Comparison of ENCODE assay signal across 9 cellular contexts in the genomic region with DNA sequence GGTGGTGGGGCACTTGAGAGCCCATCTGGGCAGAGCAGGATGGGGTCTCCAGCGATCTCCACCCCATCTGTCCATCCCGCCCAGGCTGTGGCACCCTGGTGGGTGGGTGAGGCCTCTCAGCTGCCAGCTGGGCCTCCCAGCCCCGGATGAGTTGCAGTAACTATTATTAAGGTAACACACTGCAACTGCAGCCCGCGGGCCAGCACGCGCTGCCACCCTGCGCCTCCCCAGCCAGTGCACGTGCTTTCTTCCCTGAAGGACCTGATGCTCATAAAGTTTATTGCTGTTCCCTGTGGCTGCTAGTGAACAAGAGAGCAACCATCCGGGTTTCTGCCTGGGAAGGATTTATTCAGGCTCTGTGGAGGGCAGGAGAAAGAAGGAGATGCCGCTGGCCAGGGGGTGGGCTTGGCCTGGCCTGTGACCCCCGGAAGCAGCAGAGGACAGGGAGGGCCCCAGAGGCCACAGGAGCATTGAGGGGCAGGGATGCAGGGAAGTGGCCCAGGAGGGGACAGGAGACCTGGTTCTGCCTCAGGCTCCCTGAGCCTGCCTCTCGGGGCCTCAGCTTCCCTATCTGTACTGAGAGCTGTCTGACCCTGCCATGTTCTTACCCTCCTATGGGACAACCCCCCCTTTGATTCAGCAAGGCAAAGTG. TPM values are rescaled to one million over a fixed set of nuclear protein-coding genes. Genes with fewer than 3 reads are reported as not detected.
DNase-seq lines count a peak whose midpoint lies in the region; TF ChIP-seq lines count a peak whose summit lies in the region.
"Had no signal": no experiment of that assay in that cellular context is flagged by ENCODE, and none has a peak within 500 bp of the region (broad histone marks: within the 10 kb centered on the region; RNA-seq: fewer than 3 reads in every experiment).

No MANE protein-coding gene starts in this region.

- H2AFZ ChIP-seq in H9 (ENCODE audit: low read length) = no peak overlapping the region

- H3T11ph ChIP-seq in H9 (ENCODE audit: low read length) = no peak overlapping the region

- H3K4ac ChIP-seq in H9 (ENCODE audit: low read depth, low read length) = no peak overlapping the region

- H3K4me3 Mint-ChIP-seq in activated T-helper 2 cell treated with anti-CD3 and anti-CD28 coated beads, Interferon-gamma antibody, Interleukin-2, Interleukin-4, amounts not matched to agents 10 μg/mL and 5 μg/mL and 100 μg/mL, durations not matched to agents 14 hours and 24 hours and 36 hours (ENCODE audit: low read depth) = no peak overlapping the region
- no peak overlapping the region for H3K4me3 Mint-ChIP-seq in H9

- H3K23ac ChIP-seq in H9 (ENCODE audit: insufficient read length, low read depth, low read length) = no peak overlapping the region

- H3K27ac ChIP-seq in liver (ENCODE audit: low read depth in 1 of 2, low read length in 2 of 2) (peak overlapping the region; percentile 73 to 76), transverse colon (peak overlapping the region; percentile 71 to 85 (median 81)), H9 (ENCODE audit: insufficient read length, low read depth, low read length) (no peak overlapping the region)
- H3K27ac ChIP-seq: ascending aorta had no signal

- no peak overlapping the region for H3K27ac Mint-ChIP-seq in activated T-helper 2 cell treated with anti-CD3 and anti-CD28 coated beads, Interferon-gamma antibody, Interleukin-2, Interleukin-4, amounts not matched to agents 10 μg/mL and 5 μg/mL and 100 μg/mL, durations not matched to agents 14 hours and 24 hours and 36 hours
- H3K27ac Mint-ChIP-seq in H9 = no peak overlapping the region; a peak in 1 of 7 replicates

- H3K9ac ChIP-seq in liver (ENCODE audit: low read depth in 1 of 2, low read length in 2 of 2) (peak overlapping the region; percentile 37 to 44), H9 (ENCODE audit: extremely low read depth, insufficient read length, low read length) (no peak overlapping the region)

- H3K56ac ChIP-seq in H9 (ENCODE audit: insufficient read length, low read depth, low read length) = no peak overlapping the region

- no peak overlapping the region for H2BK15ac ChIP-seq in H9 (ENCODE audit: low read depth, low read length)

- peak; percentile 53 for DNase-seq in NCI-H82 (lab: John Stamatoyannopoulos, UW)
- no peak for DNase-seq in NCI-H82 treated with DMSO at 0.1 percent for 48 hours (lab: John Stamatoyannopoulos, UW; ENCODE audit: unreplicated experiment)
- DNase-seq in amniotic epithelial cell (ENCODE audit: low read depth) = peak; percentile 15
- peak; percentile 81 for DNase-seq in transverse colon
- DNase-seq in activated T-helper 2 cell treated with anti-CD3 and anti-CD28 coated beads, Interferon-gamma antibody, Interleukin-2, Interleukin-4, amounts not matched to agents 10 μg/mL and 5 μg/mL and 100 μg/mL, durations not matched to agents 14 hours and 24 hours and 36 hours (ENCODE audit: low spot score) = no peak
- DNase-seq in hippocampal formation (lab: John Stamatoyannopoulos, UW) = no peak
- no peak for DNase-seq in H9

- H3K36me3 Mint-ChIP-seq in activated T-helper 2 cell treated with anti-CD3 and anti-CD28 coated beads, Interferon-gamma antibody, Interleukin-2, Interleukin-4, amounts not matched to agents 10 μg/mL and 5 μg/mL and 100 μg/mL, durations not matched to agents 14 hours and 24 hours and 36 hours (ENCODE audit: low read depth) = no peaks in the 10 kb centered on the region
- no peaks in the 10 kb centered on the region; a peak in 1 of 7 replicates for H3K36me3 Mint-ChIP-seq in H9 (ENCODE audit: insufficient read depth in 1 of 3, low read depth in 3 of 3)

- peaks cover 14% of the 10 kb centered on the region for H3K27me3 Mint-ChIP-seq in activated T-helper 2 cell treated with anti-CD3 and anti-CD28 coated beads, Interferon-gamma antibody, Interleukin-2, Interleukin-4, amounts not matched to agents 10 μg/mL and 5 μg/mL and 100 μg/mL, durations not matched to agents 14 hours and 24 hours and 36 hours (ENCODE audit: low read depth)
- H3K27me3 Mint-ChIP-seq in H9 (ENCODE audit: low read depth) = peaks cover 9% of the 10 kb centered on the region

- in situ Hi-C loops in transverse colon (cut with MboI; ENCODE audit: low pct_ligation_motif_present in 1 of 4, low pct_unique_long_range_greater_than_20kb in 1 of 4, low sequenced_read_pairs in 3 of 4) = no loop called here

- H2BK120ac ChIP-seq in H9 (ENCODE audit: low read depth, low read length, poor library complexity, severe bottlenecking) = no peak overlapping the region

- H4K8ac ChIP-seq in H9 (replicated peaks; ENCODE audit: insufficient read length, low read depth, low read length) = no peak overlapping the region

- H2BK12ac ChIP-seq in H9 (ENCODE audit: insufficient read length, low read depth, low read length) = no peak overlapping the region

- no peak for TF ChIP-seq POLR2A in transverse colon (IDR thresholded peaks at IDR 0.05)

- H3K79me2 ChIP-seq in H9 (ENCODE audit: insufficient read depth, low read length) = no peaks in the 10 kb centered on the region

- peak; percentile 75 for TF ChIP-seq EP300 in transverse colon (IDR thresholded peaks at IDR 0.05; ENCODE audit: low read depth)

- TF ChIP-seq CTCF in liver (IDR thresholded peaks at IDR 0.05; ENCODE audit: low read depth, low read length, missing input control) = no peak
- TF ChIP-seq CTCF in transverse colon (IDR thresholded peaks at IDR 0.05) = no peak
- no peak for TF ChIP-seq CTCF in H9 (conservative IDR thresholded peaks at IDR 0.05)

- H2BK20ac ChIP-seq in H9 (ENCODE audit: low read depth, low read length, poor library complexity, severe bottlenecking) = no peak overlapping the region

- no peaks in the 10 kb centered on the region for H3K9me3 Mint-ChIP-seq in activated T-helper 2 cell treated with anti-CD3 and anti-CD28 coated beads, Interferon-gamma antibody, Interleukin-2, Interleukin-4, amounts not matched to agents 10 μg/mL and 5 μg/mL and 100 μg/mL, durations not matched to agents 14 hours and 24 hours and 36 hours
- no peaks in the 10 kb centered on the region for H3K9me3 Mint-ChIP-seq in H9

- no peak overlapping the region for H4K5ac ChIP-seq in H9 (ENCODE audit: insufficient read length, low read depth, low read length)

- H3K4me2 ChIP-seq in H9 (ENCODE audit: insufficient read depth, insufficient read length, low read length) = no peak overlapping the region

- no peaks in the 10 kb centered on the region for H4K20me1 ChIP-seq in H9 (ENCODE audit: control insufficient read depth, insufficient read depth, insufficient read length)

- TF ChIP-seq RAD21 in liver (IDR thresholded peaks at IDR 0.05) = no peak

- H3K4me1 ChIP-seq in liver (ENCODE audit: control insufficient read depth in 4 of 4, insufficient read depth in 4 of 4, low read length in 3 of 4) (peaks cover 5 to 44% (median 39%) of the 10 kb centered on the region in 4 donors), transverse colon (peaks cover 20 to 30% (median 21%) of the 10 kb centered on the region in 4 donors), H9 (ENCODE audit: insufficient read depth, low read length) (peaks cover 8% of the 10 kb centered on the region; the same call in 1 of the 2 replicates)
- H3K4me1 ChIP-seq: ascending aorta had no signal

- intact Hi-C loops in transverse colon (cut with DNase I; ENCODE audit: low total_unique reads) = loop anchor here (10.0 kb wide), 1 partner anchor 410 kb away; no protein-coding TSS in a partner anchor
- intact Hi-C loops in activated T-helper 2 cell treated with anti-CD3 and anti-CD28 coated beads, Interferon-gamma antibody, Interleukin-2, Interleukin-4, amounts not matched to agents 10 μg/mL and 5 μg/mL and 100 μg/mL, durations not matched to agents 14 hours and 24 hours and 36 hours (cut with micrococcal nuclease) = no loop called here

- WGBS in liver = 60% methylated on average over 13 of the region's 13 CpGs
- 35% methylated on average over 13 of the region's 13 CpGs; no CpG with 5 or more reads in 1 of the 2 donors for WGBS in transverse colon (ENCODE audit: low coverage in 1 of 2), 2 donors
- no CpG with 5 or more reads among the region's 13 CpGs for WGBS in H9 (ENCODE audit: extremely low coverage, insufficient read length, low lambda C conversion rate)

- no peaks in the 10 kb centered on the region for H3K9me3 ChIP-seq in liver (ENCODE audit: control insufficient read depth in 4 of 4, low read length in 3 of 4)
- H3K9me3 ChIP-seq in transverse colon = no peaks in the 10 kb centered on the region
- H3K9me3 ChIP-seq in H9 (ENCODE audit: control insufficient read depth, low read depth, low read length) = no peaks in the 10 kb centered on the region
- H3K9me3 ChIP-seq: ascending aorta had no signal

- H3K4me1 Mint-ChIP-seq in activated T-helper 2 cell treated with anti-CD3 and anti-CD28 coated beads, Interferon-gamma antibody, Interleukin-2, Interleukin-4, amounts not matched to agents 10 μg/mL and 5 μg/mL and 100 μg/mL, durations not matched to agents 14 hours and 24 hours and 36 hours (ENCODE audit: low read depth) = peaks cover 2% of the 10 kb centered on the region
- H3K4me1 Mint-ChIP-seq in H9 = peaks cover 50 to 63% of the 10 kb centered on the region in 2 experiments

- H3K27me3 ChIP-seq in liver (ENCODE audit: control insufficient read depth in 4 of 4, insufficient read depth in 4 of 4, low read length in 3 of 4) (no peaks in the 10 kb centered on the region), transverse colon (no peaks in the 10 kb centered on the region), H9 (ENCODE audit: insufficient read depth, low read length) (no peaks in the 10 kb centered on the region)
- H3K27me3 ChIP-seq: ascending aorta had no signal

- H3K18ac ChIP-seq in H9 (ENCODE audit: insufficient read length, low read depth, low read length) = no peak overlapping the region

- H3K14ac ChIP-seq in H9 (ENCODE audit: insufficient read depth, low read length) = no peak overlapping the region

- H3K36me3 ChIP-seq in liver (ENCODE audit: control insufficient read depth in 4 of 4, insufficient read depth in 3 of 4, low read depth in 1 of 4, low read length in 3 of 4) (no peaks in the 10 kb centered on the region), transverse colon (no peaks in the 10 kb centered on the region)
- H3K36me3 ChIP-seq: ascending aorta had no signal

- H2AK5ac ChIP-seq in H9 (ENCODE audit: insufficient read length, low read length) = no peak overlapping the region

- H2BK5ac ChIP-seq in H9 (ENCODE audit: insufficient read length, low read length) = no peak overlapping the region

- H3K79me1 ChIP-seq in H9 (ENCODE audit: insufficient read depth, low read depth, low read length, poor library complexity, severe bottlenecking) = no peaks in the 10 kb centered on the region

- H3K4me3 ChIP-seq in liver (ENCODE audit: low read depth in 1 of 3, low read length in 3 of 3) (peak overlapping the region in 1 of 3 donors; percentile 21), transverse colon (peak overlapping the region in 1 of 4 donors; percentile 30)
- H3K4me3 ChIP-seq: ascending aorta had no signal

- no peak overlapping the region for H4K91ac ChIP-seq in H9 (ENCODE audit: insufficient read length, low read depth, low read length)

- H3K23me2 ChIP-seq in H9 (ENCODE audit: insufficient read length, low read depth, low read length, poor library complexity, severe bottlenecking) = no peaks in the 10 kb centered on the region

RNA-seq across cellular contexts. Expression of gene IP6K3, which starts 1.7 kb away (rescaled TPM):
- 10 to 100 TPM in 1 of 2 donors, 1 to 10 TPM in 1; 7.0 to 12.9 TPM for total RNA-seq in liver
- polyA plus RNA-seq in liver = 1 to 10 TPM; 1.5 to 6.4 TPM
- total RNA-seq in transverse colon = 1 to 10 TPM in 2 of 4 donors, under 1 TPM in 1, not detected in 1; 1.00 to 2.9 (median 1.9) TPM
- not detected in 2 replicates for total RNA-seq in activated T-helper 2 cell treated with anti-CD3 and anti-CD28 coated beads, Interferon-gamma antibody, Interleukin-2, Interleukin-4, amounts not matched to agents 10 μg/mL and 5 μg/mL and 100 μg/mL, durations not matched to agents 14 hours and 24 hours and 36 hours
- 0.29 and 0.46 TPM in 2 replicates for total RNA-seq in H9 (2021)
- total RNA-seq: ascending aorta had no signal

RNA-seq across cellular contexts. Expression of gene UQCC2, which starts 33.5 kb away (rescaled TPM):
- total RNA-seq in liver (1 to 10 TPM; 6.8 to 8.3 TPM), transverse colon (10 to 100 TPM in 1 of 4 donors, 1 to 10 TPM in 3; 2.8 to 17.6 (median 8.8) TPM), H9 (2021) (134 and 140 TPM in 2 replicates)
- 10 to 100 TPM; 36.5 to 75.9 TPM for polyA plus RNA-seq in liver
- 136 and 137 TPM in 2 replicates for total RNA-seq in activated T-helper 2 cell treated with anti-CD3 and anti-CD28 coated beads, Interferon-gamma antibody, Interleukin-2, Interleukin-4, amounts not matched to agents 10 μg/mL and 5 μg/mL and 100 μg/mL, durations not matched to agents 14 hours and 24 hours and 36 hours

RNA-seq across cellular contexts. Expression of gene LEMD2, which starts 43.9 kb away (rescaled TPM):
- 10 to 100 TPM; 14.2 to 23.1 TPM for total RNA-seq in liver
- 10 to 100 TPM in 1 of 2 donors, 1 to 10 TPM in 1; 6.5 to 19.0 TPM for polyA plus RNA-seq in liver
- total RNA-seq in transverse colon = 100 to 1,000 TPM in 2 of 4 donors, 10 to 100 TPM in 2; 57.3 to 159 (median 112) TPM
- total RNA-seq in activated T-helper 2 cell treated with anti-CD3 and anti-CD28 coated beads, Interferon-gamma antibody, Interleukin-2, Interleukin-4, amounts not matched to agents 10 μg/mL and 5 μg/mL and 100 μg/mL, durations not matched to agents 14 hours and 24 hours and 36 hours = 61.7 and 66.2 TPM in 2 replicates
- 82.0 and 91.8 TPM in 2 replicates for total RNA-seq in H9 (2021)

RNA-seq across cellular contexts. Expression of gene MLN, which starts 58.8 kb away (rescaled TPM):
- total RNA-seq in liver (not detected), transverse colon (not detected), H9 (2021) (not detected in 2 replicates)
- polyA plus RNA-seq in liver = not detected
- not detected in 2 replicates for total RNA-seq in activated T-helper 2 cell treated with anti-CD3 and anti-CD28 coated beads, Interferon-gamma antibody, Interleukin-2, Interleukin-4, amounts not matched to agents 10 μg/mL and 5 μg/mL and 100 μg/mL, durations not matched to agents 14 hours and 24 hours and 36 hours
- total RNA-seq: ascending aorta had no signal

Comparison
In these comparisons a context has a peak if more than half of its experiments do, and no peak if none do; other contexts are left out.
1. DNase-seq: peak in NCI-H82 (single experiment), amniotic epithelial cell (single experiment) and transverse colon (single experiment); none in NCI-H82 treated with DMSO at 0.1 percent for 48 hours (single experiment), activated T-helper 2 cell treated with anti-CD3 and anti-CD28 coated beads, Interferon-gamma antibody, Interleukin-2, Interleukin-4, amounts not matched to agents 10 μg/mL and 5 μg/mL and 100 μg/mL, durations not matched to agents 14 hours and 24 hours and 36 hours (single experiment), hippocampal formation (0 of 2) and H9 (single experiment).